ENCODE assay signal across 22 cellular contexts in the genomic region with DNA sequence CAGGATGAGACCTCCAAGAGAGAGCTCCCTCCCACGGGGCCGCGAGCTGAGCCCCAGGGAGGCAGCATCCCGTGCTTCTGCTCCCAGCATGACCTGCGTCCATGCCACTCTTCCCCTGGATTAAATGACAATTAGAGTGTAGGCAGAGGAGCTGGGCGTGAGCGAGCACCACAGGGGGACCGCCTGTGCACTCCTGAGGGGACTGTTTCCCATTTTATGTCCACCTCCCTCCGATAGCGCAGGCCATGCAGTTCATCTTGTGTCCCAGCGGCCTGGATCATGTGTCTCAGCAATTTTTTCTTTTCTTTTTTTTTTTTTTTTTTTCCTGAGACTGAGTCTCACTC. TPM values are rescaled to one million over a fixed set of nuclear protein-coding genes. Genes with fewer than 3 reads are reported as not detected.
DNase-seq lines count a peak whose midpoint lies in the region; ATAC-seq and TF ChIP-seq lines count a peak whose summit lies in the region.
"Had no signal": no experiment of that assay in that cellular context is flagged by ENCODE, and none has a peak within 500 bp of the region (broad histone marks: within the 10 kb centered on the region; RNA-seq: fewer than 3 reads in every experiment).

No MANE protein-coding gene starts in this region.

- no peak for TF ChIP-seq CTCF in HEK293 (tag by site-specific recombination; IDR thresholded peaks at IDR 0.05)

- H3K4me1 Mint-ChIP-seq in activated CD4-positive, alpha-beta memory T cell treated with anti-CD3 and anti-CD28 coated beads, Interleukin-2, amount 10 ng/mL, durations not matched to agents 7 days and 5 days: peaks cover 36% of the 10 kb centered on the region
- peaks cover 35% of the 10 kb centered on the region for H3K4me1 Mint-ChIP-seq in activated CD4-positive, alpha-beta memory T cell treated with anti-CD3 and anti-CD28 coated beads for 36 hours (ENCODE audit: low read depth)
- H3K4me1 Mint-ChIP-seq in central memory CD8-positive, alpha-beta T cell: peaks cover 19% of the 10 kb centered on the region
- peaks cover 29 to 48% of the 10 kb centered on the region in 2 donors for H3K4me1 Mint-ChIP-seq in stimulated activated naive B cell treated with anti-CD40 and anti-IgM and Interleukin-4, amounts not matched to agents 10 μg/mL and 1 μg/mL and 100 μg/mL, for 72 hours

- intact Hi-C loops in activated CD4-positive, alpha-beta memory T cell treated with anti-CD3 and anti-CD28 coated beads for 36 hours (cut with micrococcal nuclease): loop anchor here (5.0 to 10.0 kb wide), 2 partner anchors 40 to 52 kb away; partner anchors contain the start of gene SNAI3

- no peak overlapping the region for H3K4me3 ChIP-seq in HEK293 (ENCODE audit: low read depth, low read length)
- H3K4me3 ChIP-seq: A549, Peyer's patch, SK-N-MC had no signal

- CTCF ChIA-PET in activated CD4-positive, alpha-beta memory T cell treated with anti-CD3 and anti-CD28 coated beads, Interleukin-2, amount 10 ng/mL, durations not matched to agents 7 days and 5 days (lab: Charles Lee): no interaction called here
- CTCF ChIA-PET in activated CD4-positive, alpha-beta memory T cell treated with anti-CD3 and anti-CD28 coated beads for 36 hours (lab: Charles Lee): interaction anchor here (1.3 to 2.8 kb wide), 4 partner anchors 12 to 75 kb away, joined by 3 to 14 read pairs (median 4); no protein-coding TSS in a partner anchor
- CTCF ChIA-PET in HEK293 (lab: Yijun Ruan, JAX): interaction anchor here (1.4 to 2.6 kb wide), 3 partner anchors 9 to 15 kb away, joined by 5 to 15 read pairs (median 7); no protein-coding TSS in a partner anchor

- H3K36me3 ChIP-seq in HEK293 (ENCODE audit: control insufficient read depth in 2 of 2, insufficient read depth in 1 of 2, low read length in 2 of 2): peaks cover 0 to 53% of the 10 kb centered on the region in 2 experiments; a peak in 1 of 3 replicates

- H3K27me3 Mint-ChIP-seq in activated CD4-positive, alpha-beta memory T cell treated with anti-CD3 and anti-CD28 coated beads, Interleukin-2, amount 10 ng/mL, durations not matched to agents 7 days and 5 days: peaks cover 9% of the 10 kb centered on the region
- peaks cover 8% of the 10 kb centered on the region for H3K27me3 Mint-ChIP-seq in activated CD4-positive, alpha-beta memory T cell treated with anti-CD3 and anti-CD28 coated beads for 36 hours
- H3K27me3 Mint-ChIP-seq in central memory CD8-positive, alpha-beta T cell: no peaks in the 10 kb centered on the region
- no peaks in the 10 kb centered on the region for H3K27me3 Mint-ChIP-seq in stimulated activated naive B cell treated with anti-CD40 and anti-IgM and Interleukin-4, amounts not matched to agents 10 μg/mL and 1 μg/mL and 100 μg/mL, for 72 hours

- H3K4me1 ChIP-seq in HEK293 (ENCODE audit: control insufficient read depth, insufficient read depth, low read length): no peaks in the 10 kb centered on the region
- H3K4me1 ChIP-seq: A549, Caco-2 had no signal

- no peak for ATAC-seq in central memory CD8-positive, alpha-beta T cell (replicated peaks; ENCODE audit: extremely low read depth, poor library complexity, severe bottlenecking)
- ATAC-seq in stimulated activated naive B cell treated with anti-CD40 and anti-IgM and Interleukin-4, amounts not matched to agents 10 μg/mL and 1 μg/mL and 100 μg/mL, for 72 hours (replicated peaks): no peak
- no peak for ATAC-seq in GM21526 (IDR thresholded peaks at IDR 0.05; ENCODE audit: low FRiP score, unreplicated experiment)
- ATAC-seq: A549 had no signal

- peak overlapping the region; percentile 31 for H3K27ac Mint-ChIP-seq in activated CD4-positive, alpha-beta memory T cell treated with anti-CD3 and anti-CD28 coated beads, Interleukin-2, amount 10 ng/mL, durations not matched to agents 7 days and 5 days
- no peak overlapping the region for H3K27ac Mint-ChIP-seq in activated CD4-positive, alpha-beta memory T cell treated with anti-CD3 and anti-CD28 coated beads for 36 hours
- H3K27ac Mint-ChIP-seq in central memory CD8-positive, alpha-beta T cell (ENCODE audit: low read depth): peak overlapping the region; percentile 74
- H3K27ac Mint-ChIP-seq in stimulated activated naive B cell treated with anti-CD40 and anti-IgM and Interleukin-4, amounts not matched to agents 10 μg/mL and 1 μg/mL and 100 μg/mL, for 72 hours: peak overlapping the region; percentile 92

- no peak overlapping the region for H3K27ac ChIP-seq in HEK293 (ENCODE audit: extremely low read depth, low read depth, low read length)
- H3K27ac ChIP-seq: A549, SK-N-MC had no signal

- H3K4me3 Mint-ChIP-seq in activated CD4-positive, alpha-beta memory T cell treated with anti-CD3 and anti-CD28 coated beads, Interleukin-2, amount 10 ng/mL, durations not matched to agents 7 days and 5 days: peak overlapping the region; percentile 21
- no peak overlapping the region for H3K4me3 Mint-ChIP-seq in activated CD4-positive, alpha-beta memory T cell treated with anti-CD3 and anti-CD28 coated beads for 36 hours
- H3K4me3 Mint-ChIP-seq in central memory CD8-positive, alpha-beta T cell: peak overlapping the region; percentile 13
- H3K4me3 Mint-ChIP-seq in stimulated activated naive B cell treated with anti-CD40 and anti-IgM and Interleukin-4, amounts not matched to agents 10 μg/mL and 1 μg/mL and 100 μg/mL, for 72 hours: no peak overlapping the region

- no peak for DNase-seq in activated CD4-positive, alpha-beta memory T cell treated with anti-CD3 and anti-CD28 coated beads, Interleukin-2, amount 10 ng/mL, durations not matched to agents 7 days and 5 days
- DNase-seq in activated CD4-positive, alpha-beta memory T cell treated with anti-CD3 and anti-CD28 coated beads for 36 hours: no peak
- DNase-seq in central memory CD8-positive, alpha-beta T cell (ENCODE audit: low spot score in 2 of 2): no peak
- DNase-seq in stimulated activated naive B cell treated with anti-CD40 and anti-IgM and Interleukin-4, amounts not matched to agents 10 μg/mL and 1 μg/mL and 100 μg/mL, for 72 hours: no peak
- DNase-seq in stimulated activated naive CD4-positive, alpha-beta T cell treated with Interleukin-2 at 50 U/mL for 16 hours (lab: John Stamatoyannopoulos, UW): no peak
- DNase-seq: C1 segment of cervical spinal cord; Caco-2; DMS153; KBM-7; NCI-H1105; NCI-H1694; NCI-H2081 treated with DMSO at 0.1 percent for 48 hours; NCI-H510A; NCI-H748 treated with DMSO at 0.1 percent for 48 hours; NK-92 treated with Interleukin-12 subunit alpha and Interleukin-12 subunit beta, amount 100 ng/mL, for 24 hours; Peyer's patch; Right ventricle myocardium superior had no signal

- no peaks in the 10 kb centered on the region for H3K9me3 ChIP-seq in HEK293 (ENCODE audit: control insufficient read depth, insufficient read depth, low read depth, low read length)
- H3K9me3 ChIP-seq: A549, Caco-2, Peyer's patch had no signal

- no peaks in the 10 kb centered on the region for H3K9me3 Mint-ChIP-seq in activated CD4-positive, alpha-beta memory T cell treated with anti-CD3 and anti-CD28 coated beads, Interleukin-2, amount 10 ng/mL, durations not matched to agents 7 days and 5 days
- H3K9me3 Mint-ChIP-seq in activated CD4-positive, alpha-beta memory T cell treated with anti-CD3 and anti-CD28 coated beads for 36 hours: peaks cover 3% of the 10 kb centered on the region
- no peaks in the 10 kb centered on the region for H3K9me3 Mint-ChIP-seq in central memory CD8-positive, alpha-beta T cell
- no peaks in the 10 kb centered on the region for H3K9me3 Mint-ChIP-seq in stimulated activated naive B cell treated with anti-CD40 and anti-IgM and Interleukin-4, amounts not matched to agents 10 μg/mL and 1 μg/mL and 100 μg/mL, for 72 hours

- POLR2A ChIA-PET in activated CD4-positive, alpha-beta memory T cell treated with anti-CD3 and anti-CD28 coated beads, Interleukin-2, amount 10 ng/mL, durations not matched to agents 7 days and 5 days (lab: Charles Lee): interaction anchor here (1.2 to 1.8 kb wide), 4 partner anchors 13 to 69 kb away, joined by 4 to 15 read pairs (median 12); partner anchors contain the start of genes CYBA and ZC3H18
- POLR2A ChIA-PET in activated CD4-positive, alpha-beta memory T cell treated with anti-CD3 and anti-CD28 coated beads for 36 hours (lab: Charles Lee): interaction anchor here (1.5 kb wide), 1 partner anchor 17 kb away, joined by 6 read pairs; no protein-coding TSS in a partner anchor
- POLR2A ChIA-PET in HEK293 (lab: Yijun Ruan, JAX): no interaction called here

- H3K36me3 Mint-ChIP-seq in activated CD4-positive, alpha-beta memory T cell treated with anti-CD3 and anti-CD28 coated beads, Interleukin-2, amount 10 ng/mL, durations not matched to agents 7 days and 5 days (ENCODE audit: low read depth): peaks cover 29% of the 10 kb centered on the region
- peaks cover 20% of the 10 kb centered on the region for H3K36me3 Mint-ChIP-seq in activated CD4-positive, alpha-beta memory T cell treated with anti-CD3 and anti-CD28 coated beads for 36 hours
- peaks cover 44% of the 10 kb centered on the region for H3K36me3 Mint-ChIP-seq in central memory CD8-positive, alpha-beta T cell (ENCODE audit: insufficient read depth)
- peaks cover 31 to 37% of the 10 kb centered on the region in 2 donors for H3K36me3 Mint-ChIP-seq in stimulated activated naive B cell treated with anti-CD40 and anti-IgM and Interleukin-4, amounts not matched to agents 10 μg/mL and 1 μg/mL and 100 μg/mL, for 72 hours

RNA-seq across cellular contexts. Expression of gene IL17C, which starts 5.8 kb away (rescaled TPM):
- under 1 TPM; 0.23 to 0.43 TPM for total RNA-seq in activated CD4-positive, alpha-beta memory T cell treated with anti-CD3 and anti-CD28 coated beads, Interleukin-2, amount 10 ng/mL, durations not matched to agents 7 days and 5 days
- under 1 TPM in 1 of 2 experiments, not detected in 1; 0.22 TPM for total RNA-seq in activated CD4-positive, alpha-beta memory T cell treated with anti-CD3 and anti-CD28 coated beads for 36 hours
- total RNA-seq: Caco-2, Daoy, Peyer's patch, Right ventricle myocardium superior had no signal

RNA-seq across cellular contexts. Expression of gene CYBA, which starts 18.3 kb away (rescaled TPM):
- total RNA-seq in activated CD4-positive, alpha-beta memory T cell treated with anti-CD3 and anti-CD28 coated beads, Interleukin-2, amount 10 ng/mL, durations not matched to agents 7 days and 5 days: 100 to 1,000 TPM; 580 to 588 TPM
- total RNA-seq in activated CD4-positive, alpha-beta memory T cell treated with anti-CD3 and anti-CD28 coated beads for 36 hours: 100 to 1,000 TPM; 262 to 265 TPM

RNA-seq across cellular contexts. Expression of gene MVD, which starts 30.3 kb away (rescaled TPM):
- 100 to 1,000 TPM; 134 to 139 TPM for total RNA-seq in activated CD4-positive, alpha-beta memory T cell treated with anti-CD3 and anti-CD28 coated beads, Interleukin-2, amount 10 ng/mL, durations not matched to agents 7 days and 5 days
- 100 to 1,000 TPM; 111 to 113 TPM for total RNA-seq in activated CD4-positive, alpha-beta memory T cell treated with anti-CD3 and anti-CD28 coated beads for 36 hours

RNA-seq across cellular contexts. Expression of gene SNAI3, which starts 53.7 kb away (rescaled TPM):
- total RNA-seq in activated CD4-positive, alpha-beta memory T cell treated with anti-CD3 and anti-CD28 coated beads, Interleukin-2, amount 10 ng/mL, durations not matched to agents 7 days and 5 days: 10 to 100 TPM; 16.5 to 16.6 TPM
- total RNA-seq in activated CD4-positive, alpha-beta memory T cell treated with anti-CD3 and anti-CD28 coated beads for 36 hours: 1 to 10 TPM; 5.5 to 5.8 TPM
- total RNA-seq: Daoy had no signal

Comparison
In these comparisons a context has a peak if more than half of its experiments do, and no peak if none do; other contexts are left out.
1. H3K4me3 Mint-ChIP-seq: peak in activated CD4-positive, alpha-beta memory T cell treated with anti-CD3 and anti-CD28 coated beads, Interleukin-2, amount 10 ng/mL, durations not matched to agents 7 days and 5 days (single experiment) and central memory CD8-positive, alpha-beta T cell (single experiment); none in activated CD4-positive, alpha-beta memory T cell treated with anti-CD3 and anti-CD28 coated beads for 36 hours (single experiment) and stimulated activated naive B cell treated with anti-CD40 and anti-IgM and Interleukin-4, amounts not matched to agents 10 μg/mL and 1 μg/mL and 100 μg/mL, for 72 hours (0 of 2).